Comparison of ENCODE assay signal across 8 cellular contexts in the genomic region with DNA sequence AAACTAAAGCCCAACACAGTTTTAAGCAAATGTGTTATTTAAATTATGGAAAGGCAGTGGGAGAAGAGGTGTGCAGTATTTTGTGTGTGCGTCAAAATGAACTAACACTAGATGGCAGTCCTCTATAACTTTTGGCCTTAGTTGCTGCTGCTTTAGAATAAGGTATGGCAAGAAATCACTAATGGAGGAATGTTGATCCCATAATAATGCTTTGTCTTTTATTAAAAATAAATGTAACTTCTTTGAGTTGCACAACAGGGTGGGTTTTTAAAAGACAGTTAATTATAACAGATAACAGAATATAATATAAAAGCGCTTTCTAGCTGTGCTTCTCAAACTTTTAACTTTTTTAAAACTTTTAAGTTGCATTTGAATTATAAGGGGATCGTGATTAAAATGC. TPM values are rescaled to one million over a fixed set of nuclear protein-coding genes. Genes with fewer than 3 reads are reported as not detected.
A peak's percentile ranks its signal among the peaks of the same experiment; 100 is the strongest.
DNase-seq lines count a peak whose midpoint lies in the region; ATAC-seq and TF ChIP-seq lines count a peak whose summit lies in the region.

No MANE protein-coding gene starts in this region.

- peak; percentile 24 for DNase-seq in DMS 273 treated with DMSO at 0.1 percent for 48 hours (lab: John Stamatoyannopoulos, UW)
- peak; percentile 68 for DNase-seq in HT-29 (ENCODE audit: low spot score)
- DNase-seq in NT2/D1 (ENCODE audit: low read depth, low spot score), result peak; percentile 40
- DNase-seq in dorsolateral prefrontal cortex, result no peak
- peak; percentile 16 for DNase-seq in midbrain (lab: John Stamatoyannopoulos, UW)
- no peak for DNase-seq in GOT3 (lab: John Stamatoyannopoulos, UW)
- no peak for DNase-seq in posterior vena cava (ENCODE audit: low spot score)

- peak; percentile 88 for ATAC-seq in GM19351 (IDR thresholded peaks at IDR 0.05; ENCODE audit: unreplicated experiment)

- H3K36me3 ChIP-seq in NT2/D1 (ENCODE audit: insufficient read depth, insufficient read length, low read length), result peaks cover 2% of the 10 kb centered on the region

- H3K4me3 ChIP-seq in NT2/D1 (ENCODE audit: insufficient read length, low read depth), result no peak overlapping the region
- no peak overlapping the region for H3K4me3 ChIP-seq in dorsolateral prefrontal cortex

- no peak overlapping the region for H3K9ac ChIP-seq in NT2/D1 (ENCODE audit: insufficient read length, low read depth)

- peak in 55 of 56 donors; percentile 33 to 85 (median 67) for TF ChIP-seq CTCF in dorsolateral prefrontal cortex (IDR thresholded peaks at IDR 0.05 in 54 of 56, conservative IDR thresholded peaks at IDR 0.05 in 2 of 56; ENCODE audit: low read depth in 1 of 56, partially characterized antibody in 56 of 56)

- peaks cover 4% of the 10 kb centered on the region for H3K9me3 ChIP-seq in NT2/D1 (ENCODE audit: insufficient read depth, low read length)

- intact Hi-C loops in dorsolateral prefrontal cortex (cut with DNase I), result loop anchor here in 1 of 2 donors (5.0 kb wide), 1 partner anchor 747 kb away; no protein-coding TSS in a partner anchor
- intact Hi-C loops in posterior vena cava (cut with DNase I), result no loop called here

- H3K27me3 ChIP-seq in NT2/D1 (ENCODE audit: insufficient read depth, insufficient read length), result no peaks in the 10 kb centered on the region
- H3K27me3 ChIP-seq in dorsolateral prefrontal cortex, result no peaks in the 10 kb centered on the region

- H3K27ac ChIP-seq in dorsolateral prefrontal cortex, result no peak overlapping the region

- H3K4me1 ChIP-seq in NT2/D1 (ENCODE audit: insufficient read depth, insufficient read length), result no peaks in the 10 kb centered on the region

RNA-seq across cellular contexts. Expression of gene BBS9, which starts 56.4 kb away (rescaled TPM):
- total RNA-seq in HT-29 (2014; rRNA removed; shearing (Covaris generic)), result 0.57 and 3.8 TPM in 2 replicates
- total RNA-seq in dorsolateral prefrontal cortex, result 10 to 100 TPM; 23.0 to 66.1 (median 39.1) TPM
- total RNA-seq in posterior vena cava, result 10 to 100 TPM; 13.9 to 16.8 TPM

Comparison
In these comparisons a context has a peak if more than half of its experiments do, and no peak if none do; other contexts are left out.
1. DNase-seq: peak in DMS 273 treated with DMSO at 0.1 percent for 48 hours (single experiment), HT-29 (single experiment), NT2/D1 (single experiment) and midbrain (single experiment); none in dorsolateral prefrontal cortex (0 of 10), GOT3 (single experiment) and posterior vena cava (single experiment).